Comparison of ENCODE assay signal across 28 cellular contexts in genomic region chr10:59303018-59303417, GRCh38. TPM values are rescaled to one million over a fixed set of nuclear protein-coding genes. Genes with fewer than 3 reads are reported as not detected.
A peak's percentile ranks its signal among the peaks of the same experiment; 100 is the strongest.
DNase-seq lines count a peak whose midpoint lies in the region; ATAC-seq, FAIRE-seq and TF ChIP-seq lines count a peak whose summit lies in the region.
"Had no signal": no experiment of that assay in that cellular context is flagged by ENCODE, and none has a peak within 500 bp of the region (broad histone marks: within the 10 kb centered on the region; RNA-seq: fewer than 3 reads in every experiment).

No MANE protein-coding gene starts in this region.

- no peaks in the 10 kb centered on the region for H4K20me1 ChIP-seq in astrocyte (ENCODE audit: insufficient read depth, low read length)

- no peak for TF ChIP-seq EP300 in gastroesophageal sphincter (IDR thresholded peaks at IDR 0.05)

- no peak overlapping the region for H3K27ac ChIP-seq in astrocyte (ENCODE audit: low read depth, low read length)
- H3K27ac ChIP-seq in gastroesophageal sphincter = peak overlapping the region in 3 of 4 donors; percentile 40 to 71 (median 57)
- no peak overlapping the region for H3K27ac ChIP-seq in heart right ventricle
- H3K27ac ChIP-seq: heart left ventricle, parathyroid adenoma, upper lobe of right lung, VCaP had no signal

- ATAC-seq in GM18511 (IDR thresholded peaks at IDR 0.05; ENCODE audit: unreplicated experiment) (peak; percentile 64), HG03378 (IDR thresholded peaks at IDR 0.05; ENCODE audit: unreplicated experiment) (peak; percentile 60), gastroesophageal sphincter (no peak), HG03139 (IDR thresholded peaks at IDR 0.05; ENCODE audit: unreplicated experiment) (no peak), heart right ventricle (no peak), GM21515 (IDR thresholded peaks at IDR 0.05; ENCODE audit: unreplicated experiment) (no peak)
- ATAC-seq: HCT116; heart left ventricle; naive thymus-derived CD4-positive, alpha-beta T cell; stimulated activated naive CD8-positive, alpha-beta T cell treated with anti-CD3 and anti-CD28 coated beads, Interleukin-15, amount 100 ng/mL, for 72 hours; upper lobe of right lung had no signal

- H3K4me1 ChIP-seq in astrocyte (ENCODE audit: insufficient read depth, low read length) (no peaks in the 10 kb centered on the region), gastroesophageal sphincter (peaks cover 0 to 54% (median 3%) of the 10 kb centered on the region in 3 donors), heart right ventricle (peaks cover 0 to 15% (median 0%) of the 10 kb centered on the region in 9 donors)
- H3K4me1 ChIP-seq: upper lobe of right lung had no signal

- no peaks in the 10 kb centered on the region for H3K36me3 ChIP-seq in astrocyte (ENCODE audit: insufficient read depth, low read length)
- peaks cover 0 to 9% of the 10 kb centered on the region in 2 donors for H3K36me3 ChIP-seq in gastroesophageal sphincter
- H3K36me3 ChIP-seq in heart right ventricle = no peaks in the 10 kb centered on the region
- H3K36me3 ChIP-seq: MG63, upper lobe of right lung had no signal

- FAIRE-seq in astrocyte (lab: Jason Lieb, UNC) = no peak
- FAIRE-seq: GM18507 had no signal

- 37 to 38% methylated on average over 1 of the region's 1 CpG for WGBS in gastroesophageal sphincter (ENCODE audit: low coverage in 1 of 2), 2 donors
- 4 to 16% methylated on average over 1 of the region's 1 CpG for WGBS in heart right ventricle, 2 donors

- H3K79me2 ChIP-seq in astrocyte (ENCODE audit: insufficient read depth, low read length) = no peaks in the 10 kb centered on the region
- H3K79me2 ChIP-seq: parathyroid adenoma had no signal

- H3K4me1 Mint-ChIP-seq in astrocyte (ENCODE audit: low read depth, unreplicated experiment) = peaks cover 5% of the 10 kb centered on the region
- no peaks in the 10 kb centered on the region for H3K4me1 Mint-ChIP-seq in osteocyte (ENCODE audit: unreplicated experiment)
- H3K4me1 Mint-ChIP-seq: CD8-positive, alpha-beta memory T cell; immature natural killer cell; naive thymus-derived CD4-positive, alpha-beta T cell; stimulated activated naive CD8-positive, alpha-beta T cell treated with anti-CD3 and anti-CD28 coated beads, Interleukin-15, amount 100 ng/mL, for 72 hours had no signal

- no peak overlapping the region for H3K4me2 ChIP-seq in astrocyte (ENCODE audit: low read length)

- H3K4me3 ChIP-seq in astrocyte (ENCODE audit: insufficient read depth, low read depth, low read length) (no peak overlapping the region), gastroesophageal sphincter (no peak overlapping the region), heart right ventricle (no peak overlapping the region)
- H3K4me3 ChIP-seq: heart left ventricle, MG63, upper lobe of right lung had no signal

- H3K9ac ChIP-seq in astrocyte (ENCODE audit: low read length) = no peak overlapping the region
- H3K9ac ChIP-seq: parathyroid adenoma had no signal

- no peak overlapping the region for H2AFZ ChIP-seq in astrocyte (ENCODE audit: low read depth, low read length)
- H2AFZ ChIP-seq: parathyroid adenoma had no signal

- H3K4me3 Mint-ChIP-seq in astrocyte (ENCODE audit: unreplicated experiment) = peak overlapping the region; percentile 47
- H3K4me3 Mint-ChIP-seq in osteocyte (ENCODE audit: unreplicated experiment) = no peak overlapping the region
- H3K4me3 Mint-ChIP-seq: activated naive CD4-positive, alpha-beta T cell treated with anti-CD3 and anti-CD28 coated beads for 36 hours; CD8-positive, alpha-beta memory T cell; immature natural killer cell; naive thymus-derived CD4-positive, alpha-beta T cell; stimulated activated naive CD8-positive, alpha-beta T cell treated with anti-CD3 and anti-CD28 coated beads, Interleukin-15, amount 100 ng/mL, for 72 hours; T-helper 1 cell treated with Interleukin-12 subunit alpha and Interleukin-12 subunit beta and Interleukin-4 antibody, amounts not matched to agents 30 μg/mL and 1 μg/mL, for 36 hours had no signal

- H3K27ac Mint-ChIP-seq in astrocyte (ENCODE audit: unreplicated experiment) (peak overlapping the region; percentile 82), osteocyte (ENCODE audit: unreplicated experiment) (no peak overlapping the region)
- H3K27ac Mint-ChIP-seq: activated naive CD4-positive, alpha-beta T cell treated with anti-CD3 and anti-CD28 coated beads for 36 hours; CD8-positive, alpha-beta memory T cell; immature natural killer cell; naive thymus-derived CD4-positive, alpha-beta T cell; T-helper 1 cell treated with Interleukin-12 subunit alpha and Interleukin-12 subunit beta and Interleukin-4 antibody, amounts not matched to agents 30 μg/mL and 1 μg/mL, for 36 hours had no signal

- no peak for TF ChIP-seq POLR2A in gastroesophageal sphincter (IDR thresholded peaks at IDR 0.05)

- H3K9me3 ChIP-seq in astrocyte (ENCODE audit: insufficient read depth, low read depth, low read length) (no peaks in the 10 kb centered on the region), gastroesophageal sphincter (no peaks in the 10 kb centered on the region), heart right ventricle (no peaks in the 10 kb centered on the region)
- H3K9me3 ChIP-seq: heart left ventricle, MG63, upper lobe of right lung had no signal

- peaks cover 13% of the 10 kb centered on the region for H3K36me3 Mint-ChIP-seq in astrocyte (ENCODE audit: low read depth, unreplicated experiment)
- no peaks in the 10 kb centered on the region for H3K36me3 Mint-ChIP-seq in osteocyte (ENCODE audit: unreplicated experiment)
- H3K36me3 Mint-ChIP-seq: CD8-positive, alpha-beta memory T cell; immature natural killer cell; naive thymus-derived CD4-positive, alpha-beta T cell had no signal

- DNase-seq in astrocyte (ENCODE audit: low read depth) = no peak
- DNase-seq in osteocyte (ENCODE audit: extremely low spot score, unreplicated experiment) = no peak
- no peak for DNase-seq in heart right ventricle
- DNase-seq: activated CD4-positive, alpha-beta T cell treated with anti-CD3 and anti-CD28 coated beads, Interleukin-2, amount 50 U/mL, for 4 hours; activated naive CD4-positive, alpha-beta T cell treated with anti-CD3 and anti-CD28 coated beads for 36 hours; CD8-positive, alpha-beta memory T cell; cortex of kidney; DND-41; heart left ventricle; immature natural killer cell; MG63; naive thymus-derived CD4-positive, alpha-beta T cell; NCI-H187; NCI-H510A; SHP77 treated with DMSO at 0.1 percent for 48 hours; stimulated activated naive CD8-positive, alpha-beta T cell treated with anti-CD3 and anti-CD28 coated beads, Interleukin-15, amount 100 ng/mL, for 72 hours; upper lobe of right lung had no signal

- H3K27me3 ChIP-seq in astrocyte (ENCODE audit: insufficient read depth, low read length) (no peaks in the 10 kb centered on the region), gastroesophageal sphincter (no peaks in the 10 kb centered on the region), heart right ventricle (no peaks in the 10 kb centered on the region)
- H3K27me3 ChIP-seq: heart left ventricle, MG63, upper lobe of right lung had no signal

- H3K27me3 Mint-ChIP-seq in astrocyte (ENCODE audit: low read depth, unreplicated experiment) (no peaks in the 10 kb centered on the region), osteocyte (ENCODE audit: unreplicated experiment) (peaks cover 7% of the 10 kb centered on the region)
- H3K27me3 Mint-ChIP-seq: CD8-positive, alpha-beta memory T cell; stimulated activated naive CD8-positive, alpha-beta T cell treated with anti-CD3 and anti-CD28 coated beads, Interleukin-15, amount 100 ng/mL, for 72 hours had no signal

- intact Hi-C loops in heart right ventricle (cut with DNase I) = no loop called here

- TF ChIP-seq CTCF in astrocyte (IDR thresholded peaks at IDR 0.05; ENCODE audit: insufficient read depth, low read depth, low read length) = no peak
- TF ChIP-seq CTCF in gastroesophageal sphincter (IDR thresholded peaks at IDR 0.05) = no peak
- TF ChIP-seq CTCF in osteocyte (IDR thresholded peaks at IDR 0.05) = no peak
- TF ChIP-seq CTCF in heart right ventricle (IDR thresholded peaks at IDR 0.05) = no peak

- peaks cover 4% of the 10 kb centered on the region for H3K9me3 Mint-ChIP-seq in astrocyte (ENCODE audit: unreplicated experiment)
- no peaks in the 10 kb centered on the region for H3K9me3 Mint-ChIP-seq in osteocyte (ENCODE audit: unreplicated experiment)
- H3K9me3 Mint-ChIP-seq: activated naive CD4-positive, alpha-beta T cell treated with anti-CD3 and anti-CD28 coated beads for 36 hours; stimulated activated naive CD8-positive, alpha-beta T cell treated with anti-CD3 and anti-CD28 coated beads, Interleukin-15, amount 100 ng/mL, for 72 hours; T-helper 1 cell treated with Interleukin-12 subunit alpha and Interleukin-12 subunit beta and Interleukin-4 antibody, amounts not matched to agents 30 μg/mL and 1 μg/mL, for 36 hours had no signal

RNA-seq across cellular contexts. Expression of gene FAM13C, which starts 59.3 kb away (rescaled TPM):
- 8.7 and 9.3 TPM in 2 replicates for total RNA-seq in astrocyte
- total RNA-seq in gastroesophageal sphincter = 10 to 100 TPM; 26.9 to 79.9 (median 45.5) TPM
- 2.3 and 3.2 TPM in 2 replicates for total RNA-seq in osteocyte
- total RNA-seq in heart right ventricle = 10 to 100 TPM in 1 of 10 donors, 1 to 10 TPM in 9; 2.9 to 14.6 (median 7.7) TPM
- polyA plus RNA-seq in heart right ventricle = 1 to 10 TPM; 1.5 to 3.8 TPM
- total RNA-seq: activated naive CD4-positive, alpha-beta T cell treated with anti-CD3 and anti-CD28 coated beads for 36 hours; CD8-positive, alpha-beta memory T cell; naive thymus-derived CD4-positive, alpha-beta T cell; OCI-LY7 had no signal
- polyA plus RNA-seq: CD8-positive, alpha-beta memory T cell; immature natural killer cell; naive thymus-derived CD4-positive, alpha-beta T cell had no signal

Comparison
In these comparisons a context has a peak if more than half of its experiments do, and no peak if none do; other contexts are left out.
1. ATAC-seq: peak in GM18511 (single experiment) and HG03378 (single experiment); none in gastroesophageal sphincter (single experiment), HG03139 (single experiment), heart right ventricle (0 of 8) and GM21515 (single experiment).
2. H3K27ac ChIP-seq: peak in gastroesophageal sphincter (3 of 4); none in astrocyte (single experiment) and heart right ventricle (0 of 10).